In genomic region chr9:100455470-100455869, GRCh38 we compare ENCODE assay signal across 23 cellular contexts. TPM values are rescaled to one million over a fixed set of nuclear protein-coding genes. Genes with fewer than 3 reads are reported as not detected.
DNase-seq lines count a peak whose midpoint lies in the region; ATAC-seq and TF ChIP-seq lines count a peak whose summit lies in the region.
"Had no signal": no experiment of that assay in that cellular context is flagged by ENCODE, and none has a peak within 500 bp of the region (broad histone marks: within the 10 kb centered on the region; RNA-seq: fewer than 3 reads in every experiment).

No MANE protein-coding gene starts in this region.

- H3K9me3 ChIP-seq in HEK293 (ENCODE audit: control insufficient read depth, insufficient read depth, low read depth, low read length): no peaks in the 10 kb centered on the region
- H3K9me3 ChIP-seq: upper lobe of left lung had no signal

- CTCF ChIA-PET in HEK293 (lab: Yijun Ruan, JAX): interaction anchor here (1.6 kb wide), 1 partner anchor 18 kb away, joined by 6 read pairs; no protein-coding TSS in a partner anchor

- no peak for ATAC-seq in HG02884 (IDR thresholded peaks at IDR 0.05; ENCODE audit: unreplicated experiment)
- no peak for ATAC-seq in HG02981 (IDR thresholded peaks at IDR 0.05; ENCODE audit: unreplicated experiment)
- ATAC-seq: sciatic nerve; SK-N-SH treated with all-trans-retinoic acid at 6 μM for 48 hours; stimulated activated memory B cell treated with anti-CD40 and anti-IgM and Interleukin-4, amounts not matched to agents 10 μg/mL and 1 μg/mL and 100 μg/mL, for 72 hours had no signal

- no peaks in the 10 kb centered on the region for H3K4me1 ChIP-seq in HEK293 (ENCODE audit: control insufficient read depth, insufficient read depth, low read length)
- H3K4me1 ChIP-seq: upper lobe of left lung had no signal

- POLR2A ChIA-PET in HEK293 (lab: Yijun Ruan, JAX): no interaction called here

- TF ChIP-seq CTCF in HEK293 (tag by site-specific recombination; IDR thresholded peaks at IDR 0.05): no peak
- TF ChIP-seq CTCF in choroid plexus epithelial cell (conservative IDR thresholded peaks at IDR 0.05; ENCODE audit: low read depth, low read length): no peak

- H3K36me3 ChIP-seq in HEK293 (ENCODE audit: control insufficient read depth in 2 of 2, insufficient read depth in 1 of 2, low read length in 2 of 2): peaks cover 3 to 32% of the 10 kb centered on the region in 2 experiments; a peak in 2 of 3 replicates

- DNase-seq in AG20443 (ENCODE audit: low spot score): peak; percentile 50
- peak; percentile 12 for DNase-seq in choroid plexus epithelial cell (ENCODE audit: low read depth)
- DNase-seq in lung microvascular endothelial cell (ENCODE audit: low read depth in 2 of 2): peak; percentile 29 to 53
- no peak for DNase-seq in Kasumi-1 (lab: John Stamatoyannopoulos, UW)
- DNase-seq: activated CD8-positive, alpha-beta memory T cell treated with anti-CD3 and anti-CD28 coated beads for 24 hours; activated effector memory CD4-positive, alpha-beta T cell treated with anti-CD3 and anti-CD28 coated beads, Interleukin-2, amount 50 U/mL, for 16 hours; activated T-cell treated with anti-CD3 and anti-CD28 coated beads, Interleukin-2, amount 50 U/mL, for 1 hour; cerebellar nuclear complex; H7; NCI-H446 treated with DMSO at 0.1 percent for 48 hours; stimulated activated CD4-positive, alpha-beta T cell treated with anti-CD3 and anti-CD28 coated beads, Interleukin-4, amount 100 ng/mL, for 4 hours; substantia nigra; T-helper 2 cell; upper lobe of left lung had no signal

- no peak overlapping the region for H3K27ac ChIP-seq in HEK293 (ENCODE audit: extremely low read depth, low read depth, low read length)
- H3K27ac ChIP-seq: epithelial cell of prostate, hepatocyte, HL-60, upper lobe of left lung had no signal

- no peak overlapping the region for H3K4me3 ChIP-seq in HEK293 (ENCODE audit: low read depth, low read length)
- no peak overlapping the region for H3K4me3 ChIP-seq in choroid plexus epithelial cell (ENCODE audit: low read depth, low read length)
- H3K4me3 ChIP-seq: hepatocyte, upper lobe of left lung had no signal

TF ChIP-seq in HEK293, 187 proteins besides CTCF, POLR2A, EP300 and RAD21:
- TF ChIP-seq ZNF2 (tag by site-specific recombination; IDR thresholded peaks at IDR 0.05): no peak
- no peak for TF ChIP-seq ZNF660 (tag by site-specific recombination; IDR thresholded peaks at IDR 0.05)
- TF ChIP-seq PRDM10 (tag by site-specific recombination; IDR thresholded peaks at IDR 0.05): peak; percentile 59
- TF ChIP-seq SCRT2 (tag by site-specific recombination; IDR thresholded peaks at IDR 0.05): peak; percentile 27; the same call in 1 of the 2 replicates
- TF ChIP-seq ZNF544 (tag by site-specific recombination; IDR thresholded peaks at IDR 0.05): no peak
- TF ChIP-seq GLI2 (tag by site-specific recombination; IDR thresholded peaks at IDR 0.05; ENCODE audit: borderline replicate concordance, low read depth): no peak
- no peak for TF ChIP-seq ZNF223 (tag by site-specific recombination; IDR thresholded peaks at IDR 0.05)
- TF ChIP-seq YY2 (tag by site-specific recombination; IDR thresholded peaks at IDR 0.05): no peak
TF ChIP-seq in HEK293: peak in this region for 2.

RNA-seq across cellular contexts. Expression of gene TMEFF1, which starts 17.5 kb away (rescaled TPM):
- total RNA-seq in lung microvascular endothelial cell: 10.5 and 11.5 TPM in 2 replicates

RNA-seq across cellular contexts. Expression of gene MSANTD3, which starts 28.5 kb away (rescaled TPM):
- total RNA-seq in lung microvascular endothelial cell: 38.9 and 45.1 TPM in 2 replicates

Comparison
In these comparisons a context has a peak if more than half of its experiments do, and no peak if none do; other contexts are left out.
1. DNase-seq: peak in AG20443 (single experiment), choroid plexus epithelial cell (single experiment) and lung microvascular endothelial cell (2 of 2); none in Kasumi-1 (0 of 2).